Comparison of ENCODE assay signal across 8 cellular contexts in the genomic region with DNA sequence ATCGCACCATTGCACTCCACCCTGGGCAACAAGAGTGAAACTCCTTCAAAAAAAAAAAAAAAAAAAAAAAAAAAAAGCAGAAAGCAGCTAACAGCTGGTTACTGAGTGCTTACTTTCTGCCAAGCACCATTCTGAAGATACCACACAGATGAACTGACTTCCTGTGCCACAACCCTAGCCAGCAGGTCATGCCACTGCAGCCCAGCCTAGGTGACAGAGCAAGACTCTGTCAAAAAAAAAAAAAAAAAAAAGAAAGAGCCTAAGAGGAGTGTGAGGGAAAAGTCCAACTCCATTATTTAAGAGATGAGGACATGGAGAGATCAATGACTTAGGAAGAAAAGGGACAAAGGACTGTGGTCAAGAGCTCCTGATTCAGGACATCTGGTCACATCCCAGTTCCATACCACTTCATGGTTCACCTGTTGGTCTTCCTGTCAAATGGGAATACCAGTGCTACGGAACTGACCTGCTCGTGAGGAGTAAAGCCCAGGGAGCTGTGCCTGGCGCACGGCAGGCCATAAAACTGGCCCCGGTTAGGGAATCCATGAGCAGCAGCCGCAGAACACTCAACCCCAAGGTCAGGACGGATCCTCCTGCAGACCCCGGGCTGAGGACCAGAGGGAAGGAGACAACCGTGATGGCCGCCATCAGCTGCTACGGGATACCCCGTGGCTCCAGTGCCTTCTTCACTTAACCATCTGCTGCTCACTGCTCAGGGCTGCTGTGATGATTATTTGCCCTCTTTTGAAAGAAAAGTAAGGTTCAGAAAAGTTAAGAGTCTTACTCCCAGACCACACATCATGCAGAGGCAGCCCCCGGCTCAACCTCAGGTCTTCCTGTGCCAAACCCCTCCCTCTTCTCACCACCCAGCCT. TPM values are rescaled to one million over a fixed set of nuclear protein-coding genes. Genes with fewer than 3 reads are reported as not detected.
A peak's percentile ranks its signal among the peaks of the same experiment; 100 is the strongest.
DNase-seq lines count a peak whose midpoint lies in the region; ATAC-seq and TF ChIP-seq lines count a peak whose summit lies in the region.

No MANE protein-coding gene starts in this region.

- peak overlapping the region; percentile 100 for H3K4me3 Mint-ChIP-seq in natural killer cell

- peak; percentile 16 for DNase-seq in NCI-H2171 treated with DMSO at 0.1 percent for 48 hours (lab: John Stamatoyannopoulos, UW)
- no peak for DNase-seq in NCI-H2171 (lab: John Stamatoyannopoulos, UW)
- DNase-seq in NAMALWA (ENCODE audit: low spot score) = peak; percentile 29
- peak; percentile 53 for DNase-seq in central memory CD4-positive, alpha-beta T cell
- DNase-seq in natural killer cell = peak; percentile 67
- no peak for DNase-seq in SKM-1 treated with dmso at 0.1 percent for 144 hours (lab: John Stamatoyannopoulos, UW; ENCODE audit: unreplicated experiment)
- no peak for DNase-seq in CD1c-positive myeloid dendritic cell (ENCODE audit: extremely low spot score)

- no peaks in the 10 kb centered on the region for H3K36me3 Mint-ChIP-seq in natural killer cell

- TF ChIP-seq CTCF in natural killer cell (IDR thresholded peaks at IDR 0.05) = no peak

- peak; percentile 41 to 49 (median 45) for ATAC-seq in natural killer cell
- no peak for ATAC-seq in GM19351 (IDR thresholded peaks at IDR 0.05; ENCODE audit: unreplicated experiment)

- intact Hi-C loops in natural killer cell (cut with micrococcal nuclease) = loop anchor here (1.0 to 10.0 kb wide), 5 partner anchors 14 to 373 kb away; partner anchors contain the start of genes BANP, MAP1LC3B and ZCCHC14

- no peaks in the 10 kb centered on the region for H3K9me3 Mint-ChIP-seq in natural killer cell

- H3K4me1 Mint-ChIP-seq in natural killer cell = peaks cover 53 to 58% of the 10 kb centered on the region in 2 donors

- no peaks in the 10 kb centered on the region for H3K27me3 Mint-ChIP-seq in natural killer cell (ENCODE audit: low read depth in 2 of 2)

- peak overlapping the region; percentile 95 to 100 for H3K27ac Mint-ChIP-seq in natural killer cell

RNA-seq across cellular contexts. Expression of gene KLHDC4, which starts 0.9 kb away (rescaled TPM):
- total RNA-seq in natural killer cell = 100 to 1,000 TPM; 210 to 311 (median 210) TPM

Comparison
In these comparisons a context has a peak if more than half of its experiments do, and no peak if none do; other contexts are left out.
1. DNase-seq: peak in NCI-H2171 treated with DMSO at 0.1 percent for 48 hours (single experiment), NAMALWA (single experiment), central memory CD4-positive, alpha-beta T cell (single experiment) and natural killer cell (single experiment); none in NCI-H2171 (single experiment), SKM-1 treated with dmso at 0.1 percent for 144 hours (single experiment) and CD1c-positive myeloid dendritic cell (single experiment).